ENCODE assay signal across 21 cellular contexts in genomic region chr13:78054152-78054551, GRCh38.
DNase-seq lines count a peak whose midpoint lies in the region; ATAC-seq lines count a peak whose summit lies in the region.
"Had no signal": no experiment of that assay in that cellular context is flagged by ENCODE, and none has a peak within 500 bp of the region (broad histone marks: within the 10 kb centered on the region; RNA-seq: fewer than 3 reads in every experiment).

No MANE protein-coding gene starts in this region.

- intact Hi-C loops in left colon (cut with DNase I, micrococcal nuclease): no loop called here

- ATAC-seq in left colon: no peak
- ATAC-seq: GM12878, GM23338 had no signal

- in situ Hi-C loops in G401 (cut with HindIII; ENCODE audit: low sequenced_read_pairs): no loop called here

- DNase-seq in G401 (ENCODE audit: low spot score) (peak; percentile 22), astrocyte of the hippocampus (ENCODE audit: low read depth, low spot score) (peak; percentile 10), inferior parietal cortex (ENCODE audit: extremely low spot score) (peak; percentile 5), pons (ENCODE audit: low spot score) (peak; percentile 49), NCI-H82 (lab: John Stamatoyannopoulos, UW) (no peak), left colon (no peak), kidney tubule cell (ENCODE audit: low spot score) (no peak)
- DNase-seq: CD4-positive, alpha-beta T cell; COR-L47; DMS79; KBM-7; NCI-H1092 treated with DMSO at 0.1 percent for 48 hours; NCI-H1436 treated with DMSO at 0.1 percent for 48 hours; NCI-H1930; NCI-H226; NCI-H510A treated with DMSO at 0.1 percent for 48 hours; NCI-H774; OCI-M1; SHP77 had no signal

Comparison
In these comparisons a context has a peak if more than half of its experiments do, and no peak if none do; other contexts are left out.
1. DNase-seq: peak in G401 (single experiment), astrocyte of the hippocampus (single experiment), inferior parietal cortex (single experiment) and pons (single experiment); none in NCI-H82 (single experiment), left colon (0 of 2) and kidney tubule cell (single experiment).